ENCODE assay signal across 14 cellular contexts in genomic region chr2:239678666-239679296, GRCh38.
DNase-seq lines count a peak whose midpoint lies in the region; ATAC-seq and TF ChIP-seq lines count a peak whose summit lies in the region.
"Had no signal": no experiment of that assay in that cellular context is flagged by ENCODE, and none has a peak within 500 bp of the region (broad histone marks: within the 10 kb centered on the region; RNA-seq: fewer than 3 reads in every experiment).

No MANE protein-coding gene starts in this region.

- H3K4me1 Mint-ChIP-seq in activated CD4-positive, alpha-beta memory T cell treated with anti-CD3 and anti-CD28 coated beads, Interleukin-2, amount 10 ng/mL, durations not matched to agents 7 days and 5 days, result no peaks in the 10 kb centered on the region
- H3K4me1 Mint-ChIP-seq in activated CD4-positive, alpha-beta memory T cell treated with anti-CD3 and anti-CD28 coated beads for 36 hours (ENCODE audit: low read depth), result no peaks in the 10 kb centered on the region
- H3K4me1 Mint-ChIP-seq in natural killer cell treated with Interleukin-12 subunit alpha and Interleukin-12 subunit beta and Interleukin-15 and Interleukin-18, amount 100 ng/mL, for 72 hours (ENCODE audit: low read depth in 2 of 2), result no peaks in the 10 kb centered on the region
- no peaks in the 10 kb centered on the region for H3K4me1 Mint-ChIP-seq in natural killer cell

- ATAC-seq in natural killer cell treated with Interleukin-12 subunit alpha and Interleukin-12 subunit beta and Interleukin-15 and Interleukin-18, amount 100 ng/mL, for 72 hours, result no peak
- ATAC-seq in natural killer cell (no peak), sciatic nerve (no peak)
- ATAC-seq: CD8-positive, alpha-beta T cell had no signal

- DNase-seq in activated CD4-positive, alpha-beta memory T cell treated with anti-CD3 and anti-CD28 coated beads, Interleukin-2, amount 10 ng/mL, durations not matched to agents 7 days and 5 days, result peak; percentile 7
- DNase-seq in activated CD4-positive, alpha-beta memory T cell treated with anti-CD3 and anti-CD28 coated beads for 36 hours, result no peak
- peak; percentile 47 for DNase-seq in natural killer cell treated with Interleukin-12 subunit alpha and Interleukin-12 subunit beta and Interleukin-15 and Interleukin-18, amount 100 ng/mL, for 72 hours (ENCODE audit: low spot score)
- DNase-seq in natural killer cell (no peak), sciatic nerve (ENCODE audit: low spot score) (peak; percentile 51), NCI-H345 (lab: John Stamatoyannopoulos, UW) (no peak), OCI-M2 (lab: John Stamatoyannopoulos, UW; ENCODE audit: unreplicated experiment) (no peak)
- no peak for DNase-seq in activated T-cell treated with anti-CD3 and anti-CD28 coated beads, Interleukin-2, amount 50 U/mL, for 1 hour
- DNase-seq: COR-L47, DMS153, DMS79 treated with DMSO at 0.1 percent for 48 hours, EL had no signal

- no peak overlapping the region for H3K4me3 Mint-ChIP-seq in activated CD4-positive, alpha-beta memory T cell treated with anti-CD3 and anti-CD28 coated beads, Interleukin-2, amount 10 ng/mL, durations not matched to agents 7 days and 5 days
- no peak overlapping the region for H3K4me3 Mint-ChIP-seq in activated CD4-positive, alpha-beta memory T cell treated with anti-CD3 and anti-CD28 coated beads for 36 hours
- no peak overlapping the region for H3K4me3 Mint-ChIP-seq in natural killer cell treated with Interleukin-12 subunit alpha and Interleukin-12 subunit beta and Interleukin-15 and Interleukin-18, amount 100 ng/mL, for 72 hours
- no peak overlapping the region for H3K4me3 Mint-ChIP-seq in natural killer cell
- H3K4me3 Mint-ChIP-seq: CD14-positive monocyte; CD8-positive, alpha-beta T cell had no signal

- TF ChIP-seq CTCF in natural killer cell (IDR thresholded peaks at IDR 0.05), result no peak

- H3K36me3 Mint-ChIP-seq in activated CD4-positive, alpha-beta memory T cell treated with anti-CD3 and anti-CD28 coated beads, Interleukin-2, amount 10 ng/mL, durations not matched to agents 7 days and 5 days (ENCODE audit: low read depth), result no peaks in the 10 kb centered on the region
- H3K36me3 Mint-ChIP-seq in activated CD4-positive, alpha-beta memory T cell treated with anti-CD3 and anti-CD28 coated beads for 36 hours, result no peaks in the 10 kb centered on the region
- no peaks in the 10 kb centered on the region for H3K36me3 Mint-ChIP-seq in natural killer cell treated with Interleukin-12 subunit alpha and Interleukin-12 subunit beta and Interleukin-15 and Interleukin-18, amount 100 ng/mL, for 72 hours
- H3K36me3 Mint-ChIP-seq in natural killer cell, result no peaks in the 10 kb centered on the region
- H3K36me3 Mint-ChIP-seq: CD14-positive monocyte; CD8-positive, alpha-beta T cell had no signal

- H3K27me3 Mint-ChIP-seq in activated CD4-positive, alpha-beta memory T cell treated with anti-CD3 and anti-CD28 coated beads, Interleukin-2, amount 10 ng/mL, durations not matched to agents 7 days and 5 days, result peaks cover 27% of the 10 kb centered on the region
- peaks cover 3% of the 10 kb centered on the region for H3K27me3 Mint-ChIP-seq in activated CD4-positive, alpha-beta memory T cell treated with anti-CD3 and anti-CD28 coated beads for 36 hours
- peaks cover 22 to 34% of the 10 kb centered on the region in 2 donors for H3K27me3 Mint-ChIP-seq in natural killer cell treated with Interleukin-12 subunit alpha and Interleukin-12 subunit beta and Interleukin-15 and Interleukin-18, amount 100 ng/mL, for 72 hours
- peaks cover 29 to 32% of the 10 kb centered on the region in 2 donors for H3K27me3 Mint-ChIP-seq in natural killer cell (ENCODE audit: low read depth in 2 of 2)

- CTCF ChIA-PET in activated CD4-positive, alpha-beta memory T cell treated with anti-CD3 and anti-CD28 coated beads, Interleukin-2, amount 10 ng/mL, durations not matched to agents 7 days and 5 days (lab: Charles Lee), result no interaction called here
- CTCF ChIA-PET in activated CD4-positive, alpha-beta memory T cell treated with anti-CD3 and anti-CD28 coated beads for 36 hours (lab: Charles Lee), result no interaction called here

- intact Hi-C loops in activated CD4-positive, alpha-beta memory T cell treated with anti-CD3 and anti-CD28 coated beads for 36 hours (cut with micrococcal nuclease), result no loop called here
- intact Hi-C loops in natural killer cell (cut with micrococcal nuclease), result no loop called here
- intact Hi-C loops in sciatic nerve (cut with DNase I), result no loop called here

- no peaks in the 10 kb centered on the region for H3K9me3 Mint-ChIP-seq in activated CD4-positive, alpha-beta memory T cell treated with anti-CD3 and anti-CD28 coated beads, Interleukin-2, amount 10 ng/mL, durations not matched to agents 7 days and 5 days
- H3K9me3 Mint-ChIP-seq in activated CD4-positive, alpha-beta memory T cell treated with anti-CD3 and anti-CD28 coated beads for 36 hours, result peaks cover 5% of the 10 kb centered on the region
- no peaks in the 10 kb centered on the region for H3K9me3 Mint-ChIP-seq in natural killer cell treated with Interleukin-12 subunit alpha and Interleukin-12 subunit beta and Interleukin-15 and Interleukin-18, amount 100 ng/mL, for 72 hours
- H3K9me3 Mint-ChIP-seq in natural killer cell, result no peaks in the 10 kb centered on the region

- H3K27ac Mint-ChIP-seq in activated CD4-positive, alpha-beta memory T cell treated with anti-CD3 and anti-CD28 coated beads, Interleukin-2, amount 10 ng/mL, durations not matched to agents 7 days and 5 days, result no peak overlapping the region
- no peak overlapping the region for H3K27ac Mint-ChIP-seq in activated CD4-positive, alpha-beta memory T cell treated with anti-CD3 and anti-CD28 coated beads for 36 hours
- H3K27ac Mint-ChIP-seq in natural killer cell treated with Interleukin-12 subunit alpha and Interleukin-12 subunit beta and Interleukin-15 and Interleukin-18, amount 100 ng/mL, for 72 hours, result no peak overlapping the region
- no peak overlapping the region for H3K27ac Mint-ChIP-seq in natural killer cell
- H3K27ac Mint-ChIP-seq: CD14-positive monocyte; CD8-positive, alpha-beta T cell had no signal

- POLR2A ChIA-PET in activated CD4-positive, alpha-beta memory T cell treated with anti-CD3 and anti-CD28 coated beads, Interleukin-2, amount 10 ng/mL, durations not matched to agents 7 days and 5 days (lab: Charles Lee), result no interaction called here
- POLR2A ChIA-PET in activated CD4-positive, alpha-beta memory T cell treated with anti-CD3 and anti-CD28 coated beads for 36 hours (lab: Charles Lee), result no interaction called here

Comparison
In these comparisons a context has a peak if more than half of its experiments do, and no peak if none do; other contexts are left out.
1. DNase-seq: peak in activated CD4-positive, alpha-beta memory T cell treated with anti-CD3 and anti-CD28 coated beads, Interleukin-2, amount 10 ng/mL, durations not matched to agents 7 days and 5 days (single experiment), natural killer cell treated with Interleukin-12 subunit alpha and Interleukin-12 subunit beta and Interleukin-15 and Interleukin-18, amount 100 ng/mL, for 72 hours (single experiment) and sciatic nerve (single experiment); none in activated CD4-positive, alpha-beta memory T cell treated with anti-CD3 and anti-CD28 coated beads for 36 hours (single experiment), natural killer cell (single experiment), NCI-H345 (single experiment), OCI-M2 (single experiment) and activated T-cell treated with anti-CD3 and anti-CD28 coated beads, Interleukin-2, amount 50 U/mL, for 1 hour (single experiment).